Comparison of ENCODE assay signal across 11 cellular contexts in the genomic region with DNA sequence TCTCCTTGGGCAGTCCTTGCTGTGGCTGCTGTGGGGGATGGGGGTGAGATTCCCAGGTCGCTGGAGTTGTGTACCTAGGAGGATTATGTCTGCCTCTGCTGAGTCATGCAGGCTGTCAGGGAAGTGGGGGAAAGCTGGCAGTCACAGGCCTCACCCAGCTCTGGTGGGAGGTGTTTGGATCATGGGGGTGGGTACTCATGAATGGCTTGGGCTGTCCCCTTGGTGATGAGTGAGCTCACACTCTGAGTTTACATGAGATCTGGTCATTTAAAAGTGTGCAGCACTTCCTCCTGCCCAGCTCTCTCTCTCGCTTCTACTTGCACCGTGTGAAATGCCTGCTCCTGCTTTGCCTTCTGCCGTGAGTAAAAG. TPM values are rescaled to one million over a fixed set of nuclear protein-coding genes. Genes with fewer than 3 reads are reported as not detected.
DNase-seq lines count a peak whose midpoint lies in the region; ATAC-seq and TF ChIP-seq lines count a peak whose summit lies in the region.
"Had no signal": no experiment of that assay in that cellular context is flagged by ENCODE, and none has a peak within 500 bp of the region (broad histone marks: within the 10 kb centered on the region; RNA-seq: fewer than 3 reads in every experiment).

No MANE protein-coding gene starts in this region.

- H3K9me3 ChIP-seq in heart right ventricle = peaks cover 0 to 22% (median 0%) of the 10 kb centered on the region in 11 donors
- peaks cover 1% of the 10 kb centered on the region for H3K9me3 ChIP-seq in left ventricle myocardium inferior (replicated peaks)
- H3K9me3 ChIP-seq in uterus = no peaks in the 10 kb centered on the region
- no peaks in the 10 kb centered on the region for H3K9me3 ChIP-seq in transverse colon

- no peak overlapping the region for H3K4me3 ChIP-seq in heart right ventricle
- H3K4me3 ChIP-seq in left ventricle myocardium inferior = no peak overlapping the region
- no peak overlapping the region for H3K4me3 ChIP-seq in brain microvascular endothelial cell (ENCODE audit: low read depth, low read length)
- no peak overlapping the region for H3K4me3 ChIP-seq in kidney epithelial cell (ENCODE audit: low read depth, low read length)
- H3K4me3 ChIP-seq in uterus = no peak overlapping the region
- H3K4me3 ChIP-seq in transverse colon = no peak overlapping the region

- TF ChIP-seq CTCF in heart right ventricle (IDR thresholded peaks at IDR 0.05) (no peak), left ventricle myocardium inferior (IDR thresholded peaks at IDR 0.05; ENCODE audit: borderline replicate concordance) (no peak), brain microvascular endothelial cell (IDR thresholded peaks at IDR 0.05; ENCODE audit: low read depth, low read length, missing control alignments) (no peak), kidney epithelial cell (IDR thresholded peaks at IDR 0.05; ENCODE audit: insufficient read depth, low read length, poor library complexity, severe bottlenecking) (no peak), uterus (IDR thresholded peaks at IDR 0.05) (no peak), transverse colon (IDR thresholded peaks at IDR 0.05) (no peak)

- TF ChIP-seq EP300 in transverse colon (IDR thresholded peaks at IDR 0.05; ENCODE audit: low read depth) = no peak

- ATAC-seq in heart right ventricle (peak in 6 of 8 donors; percentile 41 to 81 (median 59)), HG02884 (IDR thresholded peaks at IDR 0.05; ENCODE audit: unreplicated experiment) (no peak)
- ATAC-seq: activated T-cell treated with anti-CD3 and anti-CD28 coated beads, Interleukin-2, amount 50 U/mL, for 72 hours had no signal

- peaks cover 0 to 13% (median 4%) of the 10 kb centered on the region in 9 donors for H3K4me1 ChIP-seq in heart right ventricle
- peaks cover 8% of the 10 kb centered on the region for H3K4me1 ChIP-seq in left ventricle myocardium inferior
- H3K4me1 ChIP-seq in uterus = no peaks in the 10 kb centered on the region
- H3K4me1 ChIP-seq in transverse colon = peaks cover 0 to 10% (median 4%) of the 10 kb centered on the region in 4 donors

- intact Hi-C loops in heart right ventricle (cut with DNase I) (no loop called here), left ventricle myocardium inferior (cut with micrococcal nuclease) (no loop called here), uterus (cut with DNase I; ENCODE audit: low total_unique reads) (no loop called here), transverse colon (cut with DNase I; ENCODE audit: low total_unique reads) (no loop called here)

- in situ Hi-C loops in brain microvascular endothelial cell (cut with HindIII; ENCODE audit: low pct_ligation_motif_present, low sequenced_read_pairs) (no loop called here), transverse colon (cut with MboI; ENCODE audit: low pct_ligation_motif_present in 1 of 4, low pct_unique_long_range_greater_than_20kb in 1 of 4, low sequenced_read_pairs in 3 of 4) (no loop called here)

- no peak for TF ChIP-seq POLR2A in uterus (IDR thresholded peaks at IDR 0.05)
- TF ChIP-seq POLR2A in transverse colon (IDR thresholded peaks at IDR 0.05) = no peak

- H3K27me3 ChIP-seq in heart right ventricle = no peaks in the 10 kb centered on the region
- H3K27me3 ChIP-seq in left ventricle myocardium inferior (ENCODE audit: low read depth) = no peaks in the 10 kb centered on the region
- no peaks in the 10 kb centered on the region for H3K27me3 ChIP-seq in brain microvascular endothelial cell (replicated peaks)
- H3K27me3 ChIP-seq in kidney epithelial cell (ENCODE audit: control insufficient read depth, insufficient read depth, low read length) = no peaks in the 10 kb centered on the region
- H3K27me3 ChIP-seq in uterus = no peaks in the 10 kb centered on the region
- H3K27me3 ChIP-seq in transverse colon = no peaks in the 10 kb centered on the region

- DNase-seq in heart right ventricle = no peak
- DNase-seq in left ventricle myocardium inferior = no peak
- DNase-seq in brain microvascular endothelial cell = peak; percentile 84
- DNase-seq in kidney epithelial cell (ENCODE audit: low read depth) = peak; percentile 82
- peak; percentile 47 to 51 for DNase-seq in uterus
- no peak for DNase-seq in NCI-H446 (lab: John Stamatoyannopoulos, UW)
- no peak for DNase-seq in transverse colon
- DNase-seq: activated T-cell treated with anti-CD3 and anti-CD28 coated beads, Interleukin-2, amount 50 U/mL, for 72 hours; MM.1S; stimulated activated naive CD4-positive, alpha-beta T cell had no signal

- 54 to 70% methylated on average over 4 of the region's 4 CpGs for WGBS in heart right ventricle, 2 donors
- WGBS in transverse colon (ENCODE audit: low coverage in 1 of 2), 2 donors = 45 to 58% methylated on average over 3 to 4 of the region's 4 CpGs

- H3K27ac ChIP-seq in heart right ventricle = peak overlapping the region in 4 of 10 donors; percentile 22 to 53 (median 38)
- no peak overlapping the region for H3K27ac ChIP-seq in left ventricle myocardium inferior (replicated peaks)
- peak overlapping the region; percentile 41 for H3K27ac ChIP-seq in brain microvascular endothelial cell
- H3K27ac ChIP-seq in uterus = no peak overlapping the region
- peak overlapping the region in 1 of 4 donors; percentile 5 for H3K27ac ChIP-seq in transverse colon

- H3K36me3 ChIP-seq in heart right ventricle = no peaks in the 10 kb centered on the region
- no peaks in the 10 kb centered on the region for H3K36me3 ChIP-seq in left ventricle myocardium inferior
- H3K36me3 ChIP-seq in brain microvascular endothelial cell (replicated peaks) = no peaks in the 10 kb centered on the region
- no peaks in the 10 kb centered on the region for H3K36me3 ChIP-seq in kidney epithelial cell (ENCODE audit: control insufficient read depth, insufficient read depth, low read length)
- H3K36me3 ChIP-seq in uterus = no peaks in the 10 kb centered on the region
- H3K36me3 ChIP-seq in transverse colon = no peaks in the 10 kb centered on the region

RNA-seq across cellular contexts. Expression of gene PDLIM3, which starts 24.6 kb away (rescaled TPM):
- total RNA-seq in heart right ventricle (100 to 1,000 TPM; 112 to 846 (median 292) TPM), left ventricle myocardium inferior (308 TPM), kidney epithelial cell (10.7 and 11.0 TPM in 2 replicates), uterus (100 to 1,000 TPM; 131 to 771 (median 450) TPM), transverse colon (100 to 1,000 TPM in 2 of 4 donors, 10 to 100 TPM in 2; 81.9 to 209 (median 115) TPM)
- 100 to 1,000 TPM; 120 to 538 TPM for polyA plus RNA-seq in heart right ventricle

Comparison
In these comparisons a context has a peak if more than half of its experiments do, and no peak if none do; other contexts are left out.
1. DNase-seq: peak in brain microvascular endothelial cell (single experiment), kidney epithelial cell (single experiment) and uterus (2 of 2); none in heart right ventricle (0 of 2), left ventricle myocardium inferior (single experiment), NCI-H446 (0 of 2) and transverse colon (single experiment).